1 cellular context compared by ENCODE assay signal in genomic region chr5:66621146-66621545, GRCh38.
TF ChIP-seq lines count a peak whose summit lies in the region.

No MANE protein-coding gene starts in this region.

TF ChIP-seq in GM23338, 12 proteins besides CTCF, POLR2A, EP300 and RAD21 (continued from another document):
- TF ChIP-seq ZNF462 (CRISPR knock-in tag; IDR thresholded peaks at IDR 0.05), result no peak
- no peak for TF ChIP-seq REST (IDR thresholded peaks at IDR 0.05; ENCODE audit: unreplicated experiment)
- TF ChIP-seq NANOG (IDR thresholded peaks at IDR 0.05; ENCODE audit: borderline replicate concordance), result no peak
- TF ChIP-seq CREB1 (CRISPR knock-in tag; IDR thresholded peaks at IDR 0.05; ENCODE audit: low read depth), result no peak
- no peak for TF ChIP-seq JUNB (IDR thresholded peaks at IDR 0.05; ENCODE audit: unreplicated experiment)
